8 cellular contexts compared by ENCODE assay signal in genomic region chr19:39411006-39411831, GRCh38. TPM values are rescaled to one million over a fixed set of nuclear protein-coding genes. Genes with fewer than 3 reads are reported as not detected.
DNase-seq lines count a peak whose midpoint lies in the region; ATAC-seq and TF ChIP-seq lines count a peak whose summit lies in the region.

No MANE protein-coding gene starts in this region.

- peaks cover 20% of the 10 kb centered on the region for H4K20me1 ChIP-seq in PC-3 (ENCODE audit: low read length)

- H3F3A ChIP-seq in PC-3 (ENCODE audit: low read length, unreplicated experiment), result no peaks in the 10 kb centered on the region

- DNase-seq in GM12865 (ENCODE audit: low read depth) (peak; percentile 53), PC-3 (no peak), dermis blood vessel endothelial cell (peak; percentile 51), mucosa of gallbladder (ENCODE audit: low spot score) (peak; percentile 82), NCI-H2171 treated with DMSO at 0.1 percent for 48 hours (lab: John Stamatoyannopoulos, UW) (no peak), activated gamma-delta T cell treated with Interleukin-2 at 50 U/mL for 16 hours (no peak)

- peaks cover 22% of the 10 kb centered on the region for H3K79me2 ChIP-seq in PC-3 (ENCODE audit: low read length)

- no peaks in the 10 kb centered on the region for H3K9me3 ChIP-seq in PC-3 (ENCODE audit: low read length)

- no peak for TF ChIP-seq CTCF in GM12865 (IDR thresholded peaks at IDR 0.05; ENCODE audit: insufficient read depth, low read depth, low read length, missing control alignments)
- TF ChIP-seq CTCF in PC-3 (conservative IDR thresholded peaks at IDR 0.05; ENCODE audit: low read depth, low read length), result no peak

- peak overlapping the region; percentile 79 for H3K9ac ChIP-seq in PC-3 (ENCODE audit: low read length)

- H3K27me3 ChIP-seq in PC-3 (ENCODE audit: low read length), result no peaks in the 10 kb centered on the region

- no TSS peak for BruUV-seq in PC-3 (replicated peaks; lab: Mats Ljungman, UMichigan)

- H3K27ac ChIP-seq in PC-3 (ENCODE audit: low read length), result peak overlapping the region; percentile 83

- H3K4me2 ChIP-seq in PC-3 (ENCODE audit: low read length), result peak overlapping the region; percentile 90

- POLR2A ChIA-PET in PC-3 (lab: Charles Lee; ENCODE audit: unreplicated experiment), result no interaction called here

- intact Hi-C loops in PC-3 (cut with micrococcal nuclease), result loop anchor here (1.0 kb wide), 1 partner anchor 14 kb away; no protein-coding TSS in a partner anchor

- ATAC-seq in PC-3, result no peak
- no peak for ATAC-seq in GM21576 (IDR thresholded peaks at IDR 0.05; ENCODE audit: unreplicated experiment)
- ATAC-seq in HG03457 (IDR thresholded peaks at IDR 0.05; ENCODE audit: unreplicated experiment), result no peak

- H3K4me1 ChIP-seq in PC-3 (ENCODE audit: insufficient read depth, low read length), result peaks cover 31% of the 10 kb centered on the region

- CTCF ChIA-PET in PC-3 (lab: Charles Lee), result interaction anchor here (1.0 kb wide), 1 partner anchor 9 kb away, joined by 3 read pairs; no protein-coding TSS in a partner anchor

- peaks cover 9% of the 10 kb centered on the region for H3K36me3 ChIP-seq in PC-3 (ENCODE audit: low read depth, low read length)

- H3K4me3 ChIP-seq in GM12865 (ENCODE audit: low read depth, low read length) (peak overlapping the region; percentile 6; the same call in 1 of the 2 replicates), PC-3 (ENCODE audit: low read length) (peak overlapping the region; percentile 52)

- H3K9me2 ChIP-seq in PC-3 (replicated peaks; ENCODE audit: low read length), result no peaks in the 10 kb centered on the region

- no peak overlapping the region for H2AFZ ChIP-seq in PC-3 (ENCODE audit: low read length)

RNA-seq across cellular contexts. Expression of gene PLEKHG2, which starts 1.2 kb away (rescaled TPM):
- total RNA-seq in PC-3 (2014; rRNA removed), result 8.3 and 10.6 TPM in 2 replicates
- total RNA-seq in dermis blood vessel endothelial cell, result 13.6 and 22.1 TPM in 2 replicates
- total RNA-seq in mucosa of gallbladder, result 41.8 TPM

RNA-seq across cellular contexts. Expression of gene ZFP36, which starts 4.6 kb away (rescaled TPM):
- total RNA-seq in PC-3 (2014; rRNA removed) (32.7 and 68.4 TPM in 2 replicates), dermis blood vessel endothelial cell (1.0 and 2.4 TPM in 2 replicates), mucosa of gallbladder (180 TPM)

RNA-seq across cellular contexts. Expression of gene MED29, which starts 20.0 kb away (rescaled TPM):
- 17.0 and 30.1 TPM in 2 replicates for total RNA-seq in PC-3 (2014; rRNA removed)
- 10.7 and 22.5 TPM in 2 replicates for total RNA-seq in dermis blood vessel endothelial cell
- total RNA-seq in mucosa of gallbladder, result 46.0 TPM

RNA-seq across cellular contexts. Expression of gene PAF1, which starts 20.3 kb away (rescaled TPM):
- 50.7 and 56.6 TPM in 2 replicates for total RNA-seq in PC-3 (2014; rRNA removed)
- 29.5 and 34.2 TPM in 2 replicates for total RNA-seq in dermis blood vessel endothelial cell
- 50.5 TPM for total RNA-seq in mucosa of gallbladder

RNA-seq across cellular contexts. Expression of gene RPS16, which starts 24.5 kb away (rescaled TPM):
- total RNA-seq in PC-3 (2014; rRNA removed) (294 and 418 TPM in 2 replicates), dermis blood vessel endothelial cell (49.0 and 115 TPM in 2 replicates), mucosa of gallbladder (1,378 TPM)

Comparison
In these comparisons a context has a peak if more than half of its experiments do, and no peak if none do; other contexts are left out.
1. DNase-seq: peak in GM12865 (single experiment), dermis blood vessel endothelial cell (single experiment) and mucosa of gallbladder (single experiment); none in PC-3 (single experiment), NCI-H2171 treated with DMSO at 0.1 percent for 48 hours (single experiment) and activated gamma-delta T cell treated with Interleukin-2 at 50 U/mL for 16 hours (single experiment).